ENCODE assay signal across 21 cellular contexts in the genomic region with DNA sequence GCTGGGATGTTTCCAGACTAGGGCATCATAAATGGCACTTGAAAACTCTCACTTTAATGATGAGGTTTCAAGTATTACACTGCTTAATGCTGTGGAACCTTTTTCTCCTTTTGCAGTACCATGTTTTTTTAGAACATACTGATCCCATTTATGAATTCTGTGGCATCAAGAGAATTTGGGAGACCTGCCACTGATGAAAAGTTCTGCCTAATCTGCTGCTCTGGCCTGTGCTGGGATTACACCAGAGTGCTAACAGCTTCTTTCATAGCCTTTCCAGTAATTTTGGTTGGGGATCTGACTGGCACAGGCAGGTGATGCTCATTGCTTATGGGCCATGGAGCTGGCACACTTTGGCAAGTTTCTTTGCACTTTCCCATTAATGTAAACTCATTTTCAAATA.
"Had no signal": no experiment of that assay in that cellular context is flagged by ENCODE, and none has a peak within 500 bp of the region (broad histone marks: within the 10 kb centered on the region; RNA-seq: fewer than 3 reads in every experiment).

No MANE protein-coding gene starts in this region.

- H3K27ac ChIP-seq: left ventricle myocardium inferior, ovary, prostate gland, right atrium auricular region, thyroid gland, upper lobe of right lung had no signal

- H3K27me3 ChIP-seq: ovary, right atrium auricular region, thyroid gland, upper lobe of right lung had no signal

- DNase-seq: activated CD4-positive, alpha-beta T cell treated with anti-CD3 and anti-CD28 coated beads for 4 hours; activated CD4-positive, alpha-beta T cell treated with anti-CD3 and anti-CD28 coated beads, Interleukin-2, amount 50 U/mL, for 48 hours; activated CD4-positive, CD25-positive, alpha-beta regulatory T cell; activated naive CD4-positive, alpha-beta T cell treated with anti-CD3 and anti-CD28 coated beads for 36 hours; activated T-cell treated with anti-CD3 and anti-CD28 coated beads, Interleukin-2, amount 50 U/mL, for 48 hours; caudate nucleus; effector CD4-positive, alpha-beta T cell; foreskin melanocyte; glutamatergic neuron; hippocampal formation; left ventricle myocardium inferior; mammary epithelial cell; midbrain; ovary; stimulated activated CD4-positive, alpha-beta T cell treated with anti-CD3 and anti-CD28 coated beads, Interleukin-4, amount 100 ng/mL, for 24 hours; stimulated activated naive CD8-positive, alpha-beta T cell treated with anti-CD3 and anti-CD28 coated beads, Interleukin-15, Interleukin-2, amounts not matched to agents 100 U/mL and 50 U/mL, for 24 hours; T-helper 17 cell; thyroid gland; upper lobe of right lung had no signal

- H3K4me1 ChIP-seq: left ventricle myocardium inferior, prostate gland, thyroid gland, upper lobe of right lung had no signal

- H3K4me3 ChIP-seq: left ventricle myocardium inferior, ovary, prostate gland, right atrium auricular region, thyroid gland, upper lobe of right lung had no signal

- H3K9me3 ChIP-seq: left ventricle myocardium inferior, ovary, prostate gland, right atrium auricular region, thyroid gland, upper lobe of right lung had no signal

- H3K36me3 ChIP-seq: left ventricle myocardium inferior, ovary, prostate gland, right atrium auricular region, thyroid gland, upper lobe of right lung had no signal
